Comparison of ENCODE assay signal across 23 cellular contexts in the genomic region with DNA sequence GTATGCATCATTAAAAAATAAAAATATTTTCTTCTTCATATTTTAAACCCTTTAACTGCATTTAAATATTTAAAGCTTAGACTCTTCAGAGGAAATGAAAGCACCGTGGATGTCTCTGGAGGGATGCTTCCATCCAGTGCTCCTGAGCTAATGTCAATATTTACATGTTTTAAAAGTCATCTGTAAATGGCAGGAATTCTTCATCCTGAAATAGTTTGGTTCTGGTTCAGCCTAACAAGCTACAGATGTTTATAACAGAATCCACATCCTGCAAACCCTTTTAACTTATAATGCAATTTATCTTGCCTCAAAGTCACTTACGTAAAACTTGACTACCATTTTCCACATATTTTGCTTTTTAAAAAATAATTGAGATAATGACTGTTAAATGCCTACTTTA.
DNase-seq lines count a peak whose midpoint lies in the region; ATAC-seq and TF ChIP-seq lines count a peak whose summit lies in the region.
"Had no signal": no experiment of that assay in that cellular context is flagged by ENCODE, and none has a peak within 500 bp of the region (broad histone marks: within the 10 kb centered on the region; RNA-seq: fewer than 3 reads in every experiment).

No MANE protein-coding gene starts in this region.

- H4K20me1 ChIP-seq in hepatocyte (ENCODE audit: insufficient read depth, poor library complexity, severe bottlenecking), result no peaks in the 10 kb centered on the region
- H4K20me1 ChIP-seq: BLaER1 treated with 17β-estradiol and CSF1 and Interleukin-3, amounts not matched to agents 10 nM and 100 nM had no signal

- H3K4me1 ChIP-seq in hepatocyte (ENCODE audit: insufficient read depth), result no peaks in the 10 kb centered on the region
- H3K4me1 ChIP-seq in heart right ventricle, result no peaks in the 10 kb centered on the region
- H3K4me1 ChIP-seq: BLaER1 treated with 17β-estradiol and CSF1 and Interleukin-3, amounts not matched to agents 10 nM and 100 nM had no signal

- H3K9me3 ChIP-seq in hepatocyte (ENCODE audit: low read depth) (no peaks in the 10 kb centered on the region), heart right ventricle (peaks cover 0 to 10% (median 0%) of the 10 kb centered on the region in 11 donors)
- H3K9me3 ChIP-seq: BLaER1 treated with 17β-estradiol and CSF1 and Interleukin-3, amounts not matched to agents 10 nM and 100 nM; SJCRH30 had no signal

- ATAC-seq in heart right ventricle (no peak), GM21576 (IDR thresholded peaks at IDR 0.05; ENCODE audit: unreplicated experiment) (no peak)
- ATAC-seq in activated naive CD4-positive, alpha-beta T cell treated with anti-CD3 and anti-CD28 coated beads, Interleukin-2, amount 50 U/mL, for 72 hours, result no peak
- ATAC-seq: Right ventricle myocardium inferior had no signal

- DNase-seq in DMS53 treated with DMSO at 0.1 percent for 48 hours (lab: John Stamatoyannopoulos, UW; ENCODE audit: unreplicated experiment) (peak; percentile 8), DMS53 (lab: John Stamatoyannopoulos, UW) (no peak), dedifferentiated amniotic fluid mesenchymal stem cell (ENCODE audit: extremely low spot score) (peak; percentile 24), hepatocyte (ENCODE audit: low spot score) (no peak), heart right ventricle (no peak)
- DNase-seq in activated naive CD4-positive, alpha-beta T cell treated with anti-CD3 and anti-CD28 coated beads, Interleukin-2, amount 50 U/mL, for 72 hours (ENCODE audit: low spot score in 2 of 2), result no peak
- DNase-seq: CD4-positive, alpha-beta T cell; GOT3; HCEC 1CT; KBM-7; MV-4-11; NCI-H1105; NCI-H146; NCI-H1930; NCI-H2107; NCI-H446 treated with DMSO at 0.1 percent for 48 hours; NCI-H526; PC-9; SJCRH30 had no signal

- WGBS in hepatocyte (ENCODE audit: low lambda C conversion rate, missing lambda C conversion rate), result 15% methylated on average over 2 of the region's 2 CpGs
- 55 to 57% methylated on average over 2 of the region's 2 CpGs for WGBS in heart right ventricle, 2 donors

- H3K9me2 ChIP-seq in hepatocyte (replicated peaks; ENCODE audit: insufficient read depth), result no peaks in the 10 kb centered on the region

- H3K79me2 ChIP-seq in hepatocyte, result no peaks in the 10 kb centered on the region

- TF ChIP-seq CTCF in hepatocyte (IDR thresholded peaks at IDR 0.05; ENCODE audit: poor library complexity) (no peak), heart right ventricle (IDR thresholded peaks at IDR 0.05) (no peak)

- H3K36me3 ChIP-seq in hepatocyte (replicated peaks; ENCODE audit: insufficient read depth, low read depth), result no peaks in the 10 kb centered on the region
- H3K36me3 ChIP-seq in heart right ventricle, result no peaks in the 10 kb centered on the region
- H3K36me3 ChIP-seq: BLaER1 treated with 17β-estradiol and CSF1 and Interleukin-3, amounts not matched to agents 10 nM and 100 nM; SJCRH30 had no signal

- H3K27ac ChIP-seq in hepatocyte, result no peak overlapping the region
- H3K27ac ChIP-seq in heart right ventricle, result no peak overlapping the region
- H3K27ac ChIP-seq: 22Rv1; BLaER1 treated with 17β-estradiol and CSF1 and Interleukin-3, amounts not matched to agents 10 nM and 100 nM; PC-9; SJCRH30 had no signal

- no peaks in the 10 kb centered on the region for H3K36me3 Mint-ChIP-seq in activated naive CD4-positive, alpha-beta T cell treated with anti-CD3 and anti-CD28 coated beads, Interleukin-2, amount 50 U/mL, for 72 hours

- peaks cover 6 to 16% of the 10 kb centered on the region in 2 donors for H3K9me3 Mint-ChIP-seq in activated naive CD4-positive, alpha-beta T cell treated with anti-CD3 and anti-CD28 coated beads, Interleukin-2, amount 50 U/mL, for 72 hours

- no peak overlapping the region for H3K4me3 ChIP-seq in hepatocyte
- H3K4me3 ChIP-seq in heart right ventricle, result no peak overlapping the region
- H3K4me3 ChIP-seq: BLaER1 treated with 17β-estradiol and CSF1 and Interleukin-3, amounts not matched to agents 10 nM and 100 nM; PC-9; SJCRH30 had no signal

- H3K27ac Mint-ChIP-seq in activated naive CD4-positive, alpha-beta T cell treated with anti-CD3 and anti-CD28 coated beads, Interleukin-2, amount 50 U/mL, for 72 hours, result no peak overlapping the region
- H3K27ac Mint-ChIP-seq: CD4-positive, alpha-beta T cell had no signal

- peak overlapping the region; percentile 5 for H3K4me2 ChIP-seq in hepatocyte
- H3K4me2 ChIP-seq: BLaER1 treated with 17β-estradiol and CSF1 and Interleukin-3, amounts not matched to agents 10 nM and 100 nM; PC-9 had no signal

- no peak overlapping the region for H2AFZ ChIP-seq in hepatocyte
- H2AFZ ChIP-seq: PC-9 had no signal

- intact Hi-C loops in heart right ventricle (cut with DNase I), result no loop called here

- H3K27me3 ChIP-seq in hepatocyte (no peaks in the 10 kb centered on the region), heart right ventricle (no peaks in the 10 kb centered on the region)
- H3K27me3 ChIP-seq: BLaER1 treated with 17β-estradiol and CSF1 and Interleukin-3, amounts not matched to agents 10 nM and 100 nM; SJCRH30 had no signal

Comparison
In these comparisons a context has a peak if more than half of its experiments do, and no peak if none do; other contexts are left out.
1. DNase-seq: peak in DMS53 treated with DMSO at 0.1 percent for 48 hours (single experiment) and dedifferentiated amniotic fluid mesenchymal stem cell (single experiment); none in DMS53 (single experiment), hepatocyte (single experiment), heart right ventricle (0 of 2) and activated naive CD4-positive, alpha-beta T cell treated with anti-CD3 and anti-CD28 coated beads, Interleukin-2, amount 50 U/mL, for 72 hours (0 of 2).